Comparison of ENCODE assay signal across 21 cellular contexts in the genomic region with DNA sequence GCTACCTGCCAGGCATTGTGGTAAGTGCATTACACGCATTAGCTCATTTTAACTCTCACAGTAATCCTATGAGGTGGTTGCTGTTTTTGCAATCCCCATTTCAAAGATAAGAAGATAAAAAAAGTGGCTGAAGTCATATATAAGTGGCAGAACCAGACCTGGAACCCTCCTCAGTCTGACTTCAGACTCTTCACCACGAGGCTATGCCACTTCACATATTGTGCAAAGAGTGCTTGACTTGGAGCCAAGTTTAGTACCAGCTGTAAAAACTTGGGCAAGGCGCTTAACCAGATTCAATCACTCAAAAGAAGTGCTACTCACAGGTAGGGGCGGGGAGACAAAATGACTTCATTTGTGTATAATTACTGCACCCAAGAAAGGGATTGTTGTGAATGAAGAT. TPM values are rescaled to one million over a fixed set of nuclear protein-coding genes. Genes with fewer than 3 reads are reported as not detected.
"Had no signal": no experiment of that assay in that cellular context is flagged by ENCODE, and none has a peak within 500 bp of the region (broad histone marks: within the 10 kb centered on the region; RNA-seq: fewer than 3 reads in every experiment).

No MANE protein-coding gene starts in this region.

- H3K9me3 ChIP-seq: colonic mucosa, esophagus squamous epithelium, suprapubic skin had no signal

- H3K36me3 ChIP-seq: colonic mucosa, esophagus squamous epithelium, suprapubic skin had no signal

- H3K4me1 ChIP-seq: colonic mucosa, esophagus squamous epithelium, suprapubic skin had no signal

- H3K27ac ChIP-seq: colonic mucosa, esophagus squamous epithelium, suprapubic skin had no signal

- H3K4me3 ChIP-seq: colonic mucosa, esophagus squamous epithelium, suprapubic skin had no signal

- ATAC-seq: activated CD8-positive, alpha-beta T cell treated with anti-CD3 and anti-CD28 coated beads for 36 hours; right cardiac atrium; WTC11 had no signal

- H3K27me3 ChIP-seq: colonic mucosa had no signal

- DNase-seq: activated CD4-positive, alpha-beta T cell treated with anti-CD3 and anti-CD28 coated beads for 4 hours; activated CD8-positive, alpha-beta memory T cell treated with anti-CD3 and anti-CD28 coated beads, Interleukin-2, amount 50 U/mL, for 4 hours; activated CD8-positive, alpha-beta T cell treated with anti-CD3 and anti-CD28 coated beads for 36 hours; activated effector memory CD4-positive, alpha-beta T cell treated with anti-CD3 and anti-CD28 coated beads, Interleukin-2, amount 50 U/mL, for 16 hours; activated T-cell treated with anti-CD3 and anti-CD28 coated beads, Interleukin-2, amount 50 U/mL, for 48 hours; central memory CD4-positive, alpha-beta T cell; colonic mucosa; esophagus squamous epithelium; hypothalamus; right cardiac atrium had no signal

RNA-seq across cellular contexts. Expression of gene BPIFC, which starts 15.3 kb away (rescaled TPM):
- total RNA-seq: activated CD8-positive, alpha-beta T cell treated with anti-CD3 and anti-CD28 coated beads for 36 hours; colonic mucosa; fibroblast of villous mesenchyme; glomerular endothelial cell; kidney epithelial cell; liver; mesothelial cell of epicardium; omental fat pad; progenitor cell of endocrine pancreas; right cardiac atrium; T-helper 2 cell treated with Interferon-gamma antibody and Interleukin-4, amounts not matched to agents 100 ng/mL and 5 ng/mL, for 36 hours; ureter; WTC11 had no signal
